In the genomic region with DNA sequence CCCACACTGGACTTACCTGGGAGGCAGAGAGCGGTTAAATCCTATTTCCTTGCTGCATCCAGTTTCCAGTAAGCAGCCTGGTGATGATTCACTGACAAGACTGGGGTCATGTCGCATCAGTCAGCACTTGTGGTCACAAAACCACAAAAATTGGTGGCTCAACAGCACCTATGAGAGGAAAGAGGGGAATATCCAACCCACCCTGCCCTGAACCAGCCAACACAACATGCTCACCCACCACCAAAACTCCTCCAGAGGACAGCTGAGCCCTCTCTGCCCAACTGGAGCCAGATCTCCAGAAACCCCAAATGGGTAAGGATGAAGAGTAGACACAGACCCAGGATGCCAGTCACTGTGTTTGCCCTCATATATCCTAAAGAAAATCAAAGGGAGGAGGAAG, we compare ENCODE assay signal across 9 cellular contexts.
DNase-seq lines count a peak whose midpoint lies in the region; ATAC-seq and FAIRE-seq lines count a peak whose summit lies in the region.
"Had no signal": no experiment of that assay in that cellular context is flagged by ENCODE, and none has a peak within 500 bp of the region (broad histone marks: within the 10 kb centered on the region; RNA-seq: fewer than 3 reads in every experiment).

No MANE protein-coding gene starts in this region.

- DNase-seq in Daoy (ENCODE audit: low read depth): peak; percentile 64
- peak; percentile 79 for DNase-seq in RCC 7860 (ENCODE audit: low spot score)
- no peak for DNase-seq in caudate nucleus (lab: John Stamatoyannopoulos, UW)
- peak; percentile 68 for DNase-seq in stimulated activated CD4-positive, alpha-beta T cell treated with anti-CD3 and anti-CD28 coated beads, Interleukin-1b, Interleukin-23, amount 100 ng/mL, for 48 hours
- DNase-seq in NCI-H2107 treated with DMSO at 0.1 percent for 48 hours (lab: John Stamatoyannopoulos, UW; ENCODE audit: unreplicated experiment): no peak
- DNase-seq: immature natural killer cell had no signal

- peak; percentile 89 for FAIRE-seq in RCC 7860 (lab: Jason Lieb, UNC)

- no peak for ATAC-seq in GM19455 (IDR thresholded peaks at IDR 0.05; ENCODE audit: unreplicated experiment)
- ATAC-seq in HG03521 (IDR thresholded peaks at IDR 0.05; ENCODE audit: unreplicated experiment): no peak
- ATAC-seq in GM21390 (IDR thresholded peaks at IDR 0.05; ENCODE audit: unreplicated experiment): no peak

- peak overlapping the region; percentile 13 for H3K27ac ChIP-seq in caudate nucleus (ENCODE audit: low read depth, low read length)

Comparison
In these comparisons a context has a peak if more than half of its experiments do, and no peak if none do; other contexts are left out.
1. DNase-seq: peak in Daoy (single experiment), RCC 7860 (single experiment) and stimulated activated CD4-positive, alpha-beta T cell treated with anti-CD3 and anti-CD28 coated beads, Interleukin-1b, Interleukin-23, amount 100 ng/mL, for 48 hours (single experiment); none in caudate nucleus (0 of 61) and NCI-H2107 treated with DMSO at 0.1 percent for 48 hours (single experiment).